In genomic region chr7:123888192-123888591, GRCh38 we compare ENCODE assay signal across 2 cellular contexts.
TF ChIP-seq lines count a peak whose summit lies in the region.

No MANE protein-coding gene starts in this region.

TF ChIP-seq in GM23338, 12 proteins besides CTCF, POLR2A, EP300 and RAD21 (continued from another document):
- TF ChIP-seq ZNF462 (CRISPR knock-in tag; IDR thresholded peaks at IDR 0.05), result no peak
- TF ChIP-seq JUNB (IDR thresholded peaks at IDR 0.05; ENCODE audit: unreplicated experiment), result no peak
- no peak for TF ChIP-seq NANOG (IDR thresholded peaks at IDR 0.05; ENCODE audit: borderline replicate concordance)
- TF ChIP-seq EZH2 (IDR thresholded peaks at IDR 0.05; ENCODE audit: low read depth, unreplicated experiment), result no peak
- no peak for TF ChIP-seq STAT1 (IDR thresholded peaks at IDR 0.05; ENCODE audit: unreplicated experiment)
- no peak for TF ChIP-seq REST (IDR thresholded peaks at IDR 0.05; ENCODE audit: unreplicated experiment)
- TF ChIP-seq ZNF114 (CRISPR knock-in tag; IDR thresholded peaks at IDR 0.05), result no peak
- no peak for TF ChIP-seq ETS1 (IDR thresholded peaks at IDR 0.05)
- no peak for TF ChIP-seq EZH2phosphoT487 (IDR thresholded peaks at IDR 0.05; ENCODE audit: unreplicated experiment)

TF ChIP-seq in HCT116, 20 proteins besides CTCF, POLR2A, EP300 and RAD21 (continued from another document):
- TF ChIP-seq FOSL1 (IDR thresholded peaks at IDR 0.05; ENCODE audit: low read depth), result no peak
- no peak for TF ChIP-seq SIN3A (IDR thresholded peaks at IDR 0.05; ENCODE audit: low read depth)
- TF ChIP-seq ZNF274 (IDR thresholded peaks at IDR 0.05; ENCODE audit: low read depth, low read length), result no peak
- no peak for TF ChIP-seq YY1 (IDR thresholded peaks at IDR 0.05; ENCODE audit: extremely low read depth, insufficient replicate concordance, low read depth, low read length)
- TF ChIP-seq EGR1 (IDR thresholded peaks at IDR 0.05; ENCODE audit: low read depth), result no peak
- TF ChIP-seq SP1 (IDR thresholded peaks at IDR 0.05; ENCODE audit: low read depth), result no peak
- TF ChIP-seq CEBPB (IDR thresholded peaks at IDR 0.05; ENCODE audit: low read depth), result no peak
- no peak for TF ChIP-seq REST (IDR thresholded peaks at IDR 0.05; ENCODE audit: low read depth)
- TF ChIP-seq ZFX (IDR thresholded peaks at IDR 0.05), result no peak
